Comparison of ENCODE assay signal across 8 cellular contexts in the genomic region with DNA sequence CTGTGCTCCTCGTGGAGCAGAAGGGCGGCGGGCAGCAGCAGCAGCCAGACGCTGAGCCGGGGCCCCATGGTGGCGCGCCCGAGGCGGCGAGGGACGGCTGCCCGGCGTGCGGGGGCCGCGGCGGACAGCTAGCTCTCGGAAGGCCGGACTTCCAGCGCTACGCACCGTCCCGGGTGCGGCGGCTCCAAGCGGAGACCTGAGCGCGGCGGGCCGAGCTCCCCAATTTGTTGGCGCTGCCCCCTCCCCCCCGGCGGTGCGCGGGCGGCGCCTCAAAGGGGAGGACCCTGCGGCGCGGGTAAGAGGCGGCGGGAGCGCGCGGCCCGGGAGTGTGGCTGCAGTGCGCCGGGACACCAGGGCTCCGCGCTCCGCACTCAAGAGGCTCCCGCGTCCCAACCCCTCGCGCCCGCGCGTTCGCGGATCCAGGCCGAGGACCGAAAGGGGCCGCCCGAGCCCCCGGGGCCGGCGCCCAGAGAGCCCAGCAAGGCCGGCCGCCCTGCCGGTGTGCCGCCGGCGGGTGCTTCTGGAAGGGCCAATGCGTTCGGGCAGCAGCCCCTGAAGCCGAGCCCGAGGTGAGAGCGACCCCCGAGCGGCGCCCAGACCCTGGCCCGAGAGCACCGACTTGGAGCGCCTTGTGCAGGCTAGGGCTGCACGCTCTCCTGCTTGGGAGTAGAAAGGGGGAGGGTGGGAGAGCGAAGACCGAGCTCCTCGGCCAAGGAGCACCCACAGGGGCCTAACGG. TPM values are rescaled to one million over a fixed set of nuclear protein-coding genes. Genes with fewer than 3 reads are reported as not detected.
DNase-seq lines count a peak whose midpoint lies in the region; ATAC-seq and TF ChIP-seq lines count a peak whose summit lies in the region.

A gene (minus strand): TSS at position 198 of the 737 bp plus-strand sequence. CDS start 130 bp downstream, at position 68.
A gene (plus strand): TSS at position 325 of the 737 bp plus-strand sequence. CDS start 620 bp downstream, outside the sequence.

- H3K4me1 ChIP-seq in Panc1 (ENCODE audit: control insufficient read depth, insufficient read depth, low read length) (no peaks in the 10 kb centered on the region), neuron (ENCODE audit: insufficient read depth, low read length) (peaks cover 23% of the 10 kb centered on the region)
- H3K4me1 ChIP-seq in naive thymus-derived CD4-positive, alpha-beta T cell (ENCODE audit: control insufficient read depth in 2 of 2, insufficient read depth in 2 of 2, low read length in 2 of 2), result no peaks in the 10 kb centered on the region

- intact Hi-C loops in Panc1 (cut with micrococcal nuclease; ENCODE audit: unreplicated experiment), result no loop called here
- intact Hi-C loops in naive thymus-derived CD4-positive, alpha-beta T cell (cut with micrococcal nuclease), result no loop called here

- H3K36me3 Mint-ChIP-seq in naive thymus-derived CD4-positive, alpha-beta T cell, result no peaks in the 10 kb centered on the region

- H3K9me3 ChIP-seq in Panc1 (ENCODE audit: control insufficient read depth, insufficient read depth, low read depth, low read length) (no peaks in the 10 kb centered on the region), neuron (ENCODE audit: low read length) (no peaks in the 10 kb centered on the region)
- no peaks in the 10 kb centered on the region for H3K9me3 ChIP-seq in naive thymus-derived CD4-positive, alpha-beta T cell (ENCODE audit: control insufficient read depth in 2 of 3, low read length in 3 of 3)

- no TSS peak for BruUV-seq in Panc1 (replicated peaks; lab: Mats Ljungman, UMichigan)

- H3K27me3 ChIP-seq in BJ (ENCODE audit: control insufficient read depth, insufficient read depth, low read length) (no peaks in the 10 kb centered on the region), Panc1 (ENCODE audit: control insufficient read depth, insufficient read depth, low read length) (peaks cover 9% of the 10 kb centered on the region), neuron (ENCODE audit: insufficient read depth, low read length) (no peaks in the 10 kb centered on the region)
- H3K27me3 ChIP-seq in naive thymus-derived CD4-positive, alpha-beta T cell (ENCODE audit: control insufficient read depth in 2 of 2, insufficient read depth in 2 of 2, low read length in 2 of 2), result no peaks in the 10 kb centered on the region

- H3K4me3 ChIP-seq in BJ (ENCODE audit: low read depth, low read length), result peak within 1 kb of the TSS; percentile 76
- peak within 1 kb of the TSS; percentile 37 to 42 for H3K4me3 ChIP-seq in Panc1 (ENCODE audit: low read depth in 2 of 2, low read length in 2 of 2)
- peak within 1 kb of the TSS; percentile 87 for H3K4me3 ChIP-seq in fibroblast of pulmonary artery (replicated peaks; ENCODE audit: low read depth, low read length)
- H3K4me3 ChIP-seq in neuron (ENCODE audit: low read length), result peak within 1 kb of the TSS; percentile 66
- H3K4me3 ChIP-seq in naive thymus-derived CD4-positive, alpha-beta T cell (ENCODE audit: low read length), result no peak within 1 kb of the TSS

- H3K4me1 Mint-ChIP-seq in naive thymus-derived CD4-positive, alpha-beta T cell, result peaks cover 3 to 15% (median 11%) of the 10 kb centered on the region in 7 donors

- no peak for TF ChIP-seq CTCF in BJ (IDR thresholded peaks at IDR 0.05; ENCODE audit: insufficient read depth, low read depth, low read length)
- TF ChIP-seq CTCF in Panc1 (IDR thresholded peaks at IDR 0.05), result no peak
- no peak for TF ChIP-seq CTCF in fibroblast of pulmonary artery (IDR thresholded peaks at IDR 0.05; ENCODE audit: low read length, missing control alignments)

- H3K27me3 Mint-ChIP-seq in naive thymus-derived CD4-positive, alpha-beta T cell, result peaks cover 61 to 78% (median 71%) of the 10 kb centered on the region in 5 donors

- ATAC-seq in Panc1 (peak; percentile 64), HG02885 (IDR thresholded peaks at IDR 0.05; ENCODE audit: poor library complexity, unreplicated experiment) (no peak)
- ATAC-seq in naive thymus-derived CD4-positive, alpha-beta T cell, result no peak

- POLR2A ChIA-PET in BJ (lab: Charles Lee) (interaction anchor here (0.6 to 0.9 kb wide), 2 partner anchors 92 to 93 kb away, joined by 3 to 4 read pairs; no protein-coding TSS in a partner anchor), Panc1 (lab: Charles Lee) (interaction anchor here (0.6 kb wide), 1 partner anchor 12 kb away, joined by 10 read pairs; no protein-coding TSS in a partner anchor)
- POLR2A ChIA-PET in naive thymus-derived CD4-positive, alpha-beta T cell (lab: Charles Lee), result no interaction called here

- H3K27ac Mint-ChIP-seq in naive thymus-derived CD4-positive, alpha-beta T cell, result no peak within 1 kb of the TSS

- CTCF ChIA-PET in BJ (lab: Yijun Ruan, JAX), result interaction anchor here (0.8 to 3.2 kb wide), 8 partner anchors 9 to 137 kb away, joined by 3 to 11 read pairs (median 3); no protein-coding TSS in a partner anchor
- CTCF ChIA-PET in Panc1 (lab: Charles Lee), result no interaction called here
- CTCF ChIA-PET in naive thymus-derived CD4-positive, alpha-beta T cell (lab: Charles Lee), result no interaction called here

- H3K9me3 Mint-ChIP-seq in naive thymus-derived CD4-positive, alpha-beta T cell, result peaks cover 0 to 2% (median 0%) of the 10 kb centered on the region in 11 donors

- in situ Hi-C loops in Panc1 (cut with HindIII; ENCODE audit: low pct_unique_long_range_greater_than_20kb, low sequenced_read_pairs), result no loop called here

- H3K27ac ChIP-seq in Panc1 (ENCODE audit: low read length), result no peak within 1 kb of the TSS
- no peak within 1 kb of the TSS for H3K27ac ChIP-seq in naive thymus-derived CD4-positive, alpha-beta T cell (ENCODE audit: low read depth, low read length)

- H3K4me3 Mint-ChIP-seq in naive thymus-derived CD4-positive, alpha-beta T cell, result peak within 1 kb of the TSS in 2 of 10 donors; percentile 27 to 49

- H3K36me3 ChIP-seq in BJ (ENCODE audit: control insufficient read depth, insufficient read depth, low read length), result peaks cover 2% of the 10 kb centered on the region; the same call in 1 of the 2 replicates
- no peaks in the 10 kb centered on the region for H3K36me3 ChIP-seq in Panc1 (ENCODE audit: control insufficient read depth, insufficient read depth, low read length)
- H3K36me3 ChIP-seq in neuron (ENCODE audit: insufficient read depth, low read length), result peaks cover 13% of the 10 kb centered on the region
- no peaks in the 10 kb centered on the region for H3K36me3 ChIP-seq in naive thymus-derived CD4-positive, alpha-beta T cell (ENCODE audit: control insufficient read depth in 2 of 3, insufficient read depth in 3 of 3, low read length in 3 of 3)

- DNase-seq in BJ (ENCODE audit: low read depth) (no peak), Panc1 (ENCODE audit: low read depth, low spot score) (no peak), fibroblast of pulmonary artery (ENCODE audit: low read depth) (peak; percentile 82), putamen (ENCODE audit: low spot score) (no peak), SW480 (ENCODE audit: low spot score) (no peak)
- DNase-seq in naive thymus-derived CD4-positive, alpha-beta T cell, result no peak

- H2AFZ ChIP-seq in neuron (ENCODE audit: low read depth, low read length), result peak within 1 kb of the TSS; percentile 94

RNA-seq across cellular contexts. Expression of the first gene that starts in this region (rescaled TPM):
- 345 and 375 TPM in 2 replicates for polyA plus RNA-seq in BJ (2011; rRNA removed)
- 346 and 360 TPM in 2 replicates for polyA minus RNA-seq in BJ (2011; rRNA and poly(A)+ RNA removed)
- 1.1 TPM for total RNA-seq in Panc1 (2021; ENCODE audit: unreplicated experiment)
- polyA plus RNA-seq in Panc1 (2012; ENCODE audit: insufficient read length), result 0.42 TPM
- total RNA-seq in naive thymus-derived CD4-positive, alpha-beta T cell, result under 1 TPM in 1 of 5 experiments, not detected in 4; 0.24 TPM
- polyA plus RNA-seq in naive thymus-derived CD4-positive, alpha-beta T cell, result not detected

RNA-seq across cellular contexts. Expression of the second gene that starts in this region (rescaled TPM):
- 410 and 886 TPM in 2 replicates for polyA plus RNA-seq in BJ (2011; rRNA removed)
- polyA minus RNA-seq in BJ (2011; rRNA and poly(A)+ RNA removed), result 205 and 240 TPM in 2 replicates
- total RNA-seq in Panc1 (2021; ENCODE audit: unreplicated experiment), result 3.0 TPM
- 2.7 TPM for polyA plus RNA-seq in Panc1 (2012; ENCODE audit: insufficient read length)
- under 1 TPM in 1 of 5 experiments, not detected in 4; 0.05 TPM for total RNA-seq in naive thymus-derived CD4-positive, alpha-beta T cell
- polyA plus RNA-seq in naive thymus-derived CD4-positive, alpha-beta T cell, result not detected

Comparison
In these comparisons a context has a peak if more than half of its experiments do, and no peak if none do; other contexts are left out.
1. RNA of the first gene that starts in this region (polyA plus RNA-seq): 345 to 375 TPM in BJ; not detected in naive thymus-derived CD4-positive, alpha-beta T cell; every median in the first group is over 100 times any median in the second.
2. RNA of the second gene that starts in this region (polyA plus RNA-seq): 410 to 886 TPM in BJ; not detected in naive thymus-derived CD4-positive, alpha-beta T cell; every median in the first group is over 100 times any median in the second.